35 cellular contexts compared by ENCODE assay signal in genomic region chr3:160092760-160093159, GRCh38.
"Had no signal": no experiment of that assay in that cellular context is flagged by ENCODE, and none has a peak within 500 bp of the region (broad histone marks: within the 10 kb centered on the region; RNA-seq: fewer than 3 reads in every experiment).

No MANE protein-coding gene starts in this region.

- FAIRE-seq: astrocyte, TTC549 had no signal

- H3K36me3 ChIP-seq: adrenal gland, brain microvascular endothelial cell, breast epithelium had no signal

- H3K4me3 ChIP-seq: adrenal gland, body of pancreas, breast epithelium had no signal

- DNase-seq: activated B cell treated with CpG ODN at 0.5 μM for 24 hours; activated CD4-positive, alpha-beta memory T cell treated with anti-CD3 and anti-CD28 coated beads for 36 hours; activated CD4-positive, alpha-beta T cell treated with anti-CD3 and anti-CD28 coated beads for 4 hours; activated CD4-positive, alpha-beta T cell treated with anti-CD3 and anti-CD28 coated beads, Interleukin-2, amount 10 ng/mL, durations not matched to agents 24 days and 14 days; activated CD4-positive, alpha-beta T cell treated with anti-CD3 and anti-CD28 coated beads, Interleukin-2, amount 50 U/mL, for 1 hour; activated CD4-positive, alpha-beta T cell treated with anti-CD3 and anti-CD28 coated beads, Interleukin-2, amount 50 U/mL, for 4 hours; activated CD4-positive, CD25-positive, alpha-beta regulatory T cell treated with anti-CD3 and anti-CD28 coated beads, Interleukin-2, amount 50 U/mL, for 72 hours; activated CD8-positive, alpha-beta memory T cell treated with anti-CD3 and anti-CD28 coated beads, Interleukin-2, amount 50 U/mL, for 4 hours; activated CD8-positive, alpha-beta T cell treated with anti-CD3 and anti-CD28 coated beads for 36 hours; activated effector memory CD4-positive, alpha-beta T cell treated with anti-CD3 and anti-CD28 coated beads, Interleukin-2, amount 50 U/mL, for 16 hours; activated gamma-delta T cell treated with Interleukin-2 at 50 U/mL for 16 hours; activated naive CD4-positive, alpha-beta T cell; activated naive CD4-positive, alpha-beta T cell treated with anti-CD3 and anti-CD28 coated beads for 36 hours; activated naive CD4-positive, alpha-beta T cell treated with anti-CD3 and anti-CD28 coated beads, Interleukin-2, amount 50 U/mL, for 16 hours; activated naive CD8-positive, alpha-beta T cell treated with anti-CD3 and anti-CD28 coated beads for 36 hours; activated T-cell treated with anti-CD3 and anti-CD28 coated beads for 4 hours; activated T-cell treated with anti-CD3 and anti-CD28 coated beads, Interleukin-2, amount 50 U/mL, for 1 hour; activated T-cell treated with anti-CD3 and anti-CD28 coated beads, Interleukin-2, amount 50 U/mL, for 4 hours; activated T-cell treated with anti-CD3 and anti-CD28 coated beads, Interleukin-2, amount 50 U/mL, for 72 hours; amniotic stem cell; aorta; body of pancreas; brain microvascular endothelial cell; caudate nucleus; cerebellar nuclear complex; T-helper 1 cell; T-helper 2 cell; T-helper 9 cell had no signal

- H3K27ac ChIP-seq: adrenal gland, body of pancreas, brain microvascular endothelial cell, breast epithelium, VCaP had no signal

- H3K9me3 ChIP-seq: adrenal gland, body of pancreas, breast epithelium had no signal

- ATAC-seq: activated CD8-positive, alpha-beta T cell treated with anti-CD3 and anti-CD28 coated beads for 36 hours; activated naive CD4-positive, alpha-beta T cell treated with anti-CD3 and anti-CD28 coated beads, Interleukin-2, amount 50 U/mL, for 72 hours; activated T-cell treated with anti-CD3 and anti-CD28 coated beads, Interleukin-2, amount 50 U/mL, for 4 hours; activated T-cell treated with anti-CD3 and anti-CD28 coated beads, Interleukin-2, amount 50 U/mL, for 72 hours; activated T-helper 17 cell treated with anti-CD3 and anti-CD28 coated beads, Interleukin-2, amount 50 U/mL, for 72 hours; body of pancreas had no signal

- H3K4me1 ChIP-seq: adrenal gland, body of pancreas, breast epithelium had no signal

- H3K27me3 ChIP-seq: adrenal gland, body of pancreas, brain microvascular endothelial cell, breast epithelium had no signal
